12 cellular contexts compared by ENCODE assay signal in the genomic region with DNA sequence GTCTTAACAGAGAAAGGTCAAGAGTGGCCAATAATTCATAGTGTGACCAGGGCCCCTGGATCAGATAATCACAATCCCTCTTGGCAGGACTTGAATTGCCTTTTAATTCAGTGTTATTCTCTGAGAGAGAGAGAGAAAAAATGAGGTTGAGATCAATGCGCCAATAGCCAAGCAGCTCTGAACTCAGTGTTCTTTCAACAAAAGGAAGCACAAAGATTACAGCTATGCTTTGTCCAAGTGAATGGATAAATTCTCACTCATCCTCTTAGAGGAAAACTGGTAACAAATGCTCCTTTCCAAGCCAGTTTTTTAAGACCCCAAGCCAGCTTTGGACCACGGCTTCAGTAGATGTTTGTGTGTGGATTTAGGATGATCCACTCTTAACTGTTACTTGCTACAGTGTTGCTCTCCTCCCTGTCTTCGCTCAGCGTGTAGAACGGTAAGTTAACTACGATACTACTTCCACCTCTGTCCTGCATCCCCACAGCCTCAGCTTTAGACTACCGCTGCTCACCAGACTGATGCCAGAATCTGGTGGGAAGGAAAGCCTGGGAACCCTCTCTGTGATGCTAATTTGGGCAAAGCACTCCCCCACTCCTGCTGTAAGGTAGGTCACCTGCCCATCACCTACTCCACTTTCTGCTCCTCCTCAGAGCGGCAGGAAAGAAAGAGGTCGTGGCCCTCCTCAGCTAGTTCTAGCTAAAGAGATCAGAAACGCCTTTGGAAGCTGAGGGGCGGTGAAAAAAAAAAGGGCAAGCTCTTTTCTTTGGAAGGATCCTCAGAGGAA.
"Had no signal": no experiment of that assay in that cellular context is flagged by ENCODE, and none has a peak within 500 bp of the region (broad histone marks: within the 10 kb centered on the region; RNA-seq: fewer than 3 reads in every experiment).

No MANE protein-coding gene starts in this region.

- H3K27ac ChIP-seq: gastrocnemius medialis, stomach, VCaP had no signal

- DNase-seq: activated CD4-positive, alpha-beta T cell treated with anti-CD3 and anti-CD28 coated beads, Interleukin-2, amount 50 U/mL, for 48 hours; effector CD4-positive, alpha-beta T cell; gastrocnemius medialis; mesendoderm; naive thymus-derived CD8-positive, alpha-beta T cell; nucleus accumbens; stomach; T-helper 2 cell had no signal

- H3K9me3 Mint-ChIP-seq: type B pancreatic cell had no signal

- ATAC-seq: esophagus mucosa; gastrocnemius medialis; naive thymus-derived CD8-positive, alpha-beta T cell had no signal

- H3K27me3 ChIP-seq: gastrocnemius medialis, stomach had no signal

- H3K36me3 Mint-ChIP-seq: activated naive CD8-positive, alpha-beta T cell; naive thymus-derived CD8-positive, alpha-beta T cell; type B pancreatic cell had no signal

- H3K4me3 ChIP-seq: gastrocnemius medialis, stomach had no signal

- H3K4me1 ChIP-seq: gastrocnemius medialis, stomach had no signal

- H3K9me3 ChIP-seq: gastrocnemius medialis, stomach had no signal

- H3K36me3 ChIP-seq: gastrocnemius medialis, stomach had no signal

- H3K27ac Mint-ChIP-seq: activated naive CD8-positive, alpha-beta T cell; type B pancreatic cell had no signal

- H3K4me3 Mint-ChIP-seq: activated naive CD8-positive, alpha-beta T cell; naive thymus-derived CD8-positive, alpha-beta T cell; type B pancreatic cell had no signal

- H3K27me3 Mint-ChIP-seq: activated naive CD8-positive, alpha-beta T cell had no signal
